Comparison of ENCODE assay signal across 26 cellular contexts in the genomic region with DNA sequence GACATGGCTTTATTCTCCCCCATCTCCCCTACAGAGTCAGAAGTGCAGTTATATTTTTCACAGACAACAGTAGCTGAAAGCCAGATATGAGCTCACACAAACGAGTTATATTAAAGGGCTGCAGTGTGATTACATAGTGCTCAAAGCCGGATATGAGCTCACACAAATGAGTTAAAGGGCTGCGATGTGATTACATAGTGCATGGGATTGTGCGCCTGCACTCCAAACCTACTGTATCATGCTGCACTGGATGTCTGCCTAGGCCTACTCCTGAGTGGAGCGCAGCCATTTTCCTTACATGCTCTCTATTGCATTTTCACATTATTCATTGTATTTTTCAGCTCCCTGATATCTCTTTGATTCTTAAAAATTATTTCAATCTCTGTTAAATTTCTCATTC.
DNase-seq lines count a peak whose midpoint lies in the region; ATAC-seq and TF ChIP-seq lines count a peak whose summit lies in the region.
"Had no signal": no experiment of that assay in that cellular context is flagged by ENCODE, and none has a peak within 500 bp of the region (broad histone marks: within the 10 kb centered on the region; RNA-seq: fewer than 3 reads in every experiment).

No MANE protein-coding gene starts in this region.

- 85% methylated on average over 5 of the region's 5 CpGs for WGBS in esophagus muscularis mucosa

- H3K4me1 ChIP-seq in esophagus muscularis mucosa (no peaks in the 10 kb centered on the region), gastrocnemius medialis (no peaks in the 10 kb centered on the region)
- H3K4me1 ChIP-seq: BLaER1, SJSA1 had no signal

- no peak for TF ChIP-seq EP300 in esophagus muscularis mucosa (IDR thresholded peaks at IDR 0.05)

- DNase-seq in DMS 273 (lab: John Stamatoyannopoulos, UW; ENCODE audit: unreplicated experiment) (peak; percentile 0), DMS 273 treated with DMSO at 0.1 percent for 48 hours (lab: John Stamatoyannopoulos, UW) (no peak), NB4 (ENCODE audit: low read depth) (peak; percentile 23), esophagus muscularis mucosa (ENCODE audit: extremely low spot score) (peak; percentile 21), GM19238 (ENCODE audit: insufficient read length, low spot score) (no peak), gastrocnemius medialis (no peak)
- no peak for DNase-seq in stimulated activated CD4-positive, alpha-beta T cell treated with anti-CD3 and anti-CD28 coated beads, Interleukin-15, amount 100 ng/mL, for 24 hours
- DNase-seq: ACHN; DMS79; GF-D8; KG1; MM.1S; NCI-H1092; NCI-H1417 treated with DMSO at 0.1 percent for 48 hours; NCI-H1694 treated with DMSO at 0.1 percent for 48 hours; NCI-H2081; NCI-H2171; NCI-H226; NCI-H510A treated with DMSO at 0.1 percent for 48 hours; NK-92 treated with Interleukin-12 subunit alpha and Interleukin-12 subunit beta, amount 100 ng/mL, for 24 hours; Right ventricle myocardium superior; RPMI8226 had no signal

- H3K27me3 ChIP-seq in esophagus muscularis mucosa: no peaks in the 10 kb centered on the region
- no peaks in the 10 kb centered on the region for H3K27me3 ChIP-seq in gastrocnemius medialis
- H3K27me3 ChIP-seq: BLaER1, SJSA1 had no signal

- H3K27ac ChIP-seq in esophagus muscularis mucosa (replicated peaks in 1 of 4): no peak overlapping the region
- H3K27ac ChIP-seq in gastrocnemius medialis: no peak overlapping the region
- H3K27ac ChIP-seq: 22Rv1, BLaER1, SJSA1 had no signal

- TF ChIP-seq CTCF in NB4 (IDR thresholded peaks at IDR 0.05; ENCODE audit: low read depth, low read length) (no peak), esophagus muscularis mucosa (IDR thresholded peaks at IDR 0.05) (no peak), gastrocnemius medialis (IDR thresholded peaks at IDR 0.05 in 4 of 5, conservative IDR thresholded peaks at IDR 0.05 in 1 of 5) (no peak)

- in situ Hi-C loops in gastrocnemius medialis (cut with MboI; ENCODE audit: low sequenced_read_pairs in 4 of 4): no loop called here

- H3K36me3 ChIP-seq in esophagus muscularis mucosa: no peaks in the 10 kb centered on the region
- no peaks in the 10 kb centered on the region for H3K36me3 ChIP-seq in gastrocnemius medialis
- H3K36me3 ChIP-seq: BLaER1, SJSA1 had no signal

- H3K4me3 ChIP-seq in NB4 (ENCODE audit: low read depth, low read length) (no peak overlapping the region), esophagus muscularis mucosa (no peak overlapping the region), gastrocnemius medialis (no peak overlapping the region)
- H3K4me3 ChIP-seq: BLaER1, SJSA1 had no signal

- intact Hi-C loops in esophagus muscularis mucosa (cut with DNase I): no loop called here
- intact Hi-C loops in gastrocnemius medialis (cut with DNase I; ENCODE audit: low total_unique reads): no loop called here

- TF ChIP-seq POLR2A in NB4 (IDR thresholded peaks at IDR 0.05; ENCODE audit: extremely low read depth, insufficient read length) (no peak), esophagus muscularis mucosa (IDR thresholded peaks at IDR 0.05; ENCODE audit: low read depth) (no peak), gastrocnemius medialis (IDR thresholded peaks at IDR 0.05) (no peak)

- peaks cover 0 to 23% (median 7%) of the 10 kb centered on the region in 4 donors for H3K9me3 ChIP-seq in esophagus muscularis mucosa
- H3K9me3 ChIP-seq in gastrocnemius medialis: peaks cover 0 to 4% (median 0%) of the 10 kb centered on the region in 3 donors
- H3K9me3 ChIP-seq: SJSA1 had no signal

- no peak for ATAC-seq in GM18519 (IDR thresholded peaks at IDR 0.05; ENCODE audit: low FRiP score, unreplicated experiment)
- no peak for ATAC-seq in gastrocnemius medialis

Comparison
In these comparisons a context has a peak if more than half of its experiments do, and no peak if none do; other contexts are left out.
1. DNase-seq: peak in DMS 273 (single experiment), NB4 (single experiment) and esophagus muscularis mucosa (single experiment); none in DMS 273 treated with DMSO at 0.1 percent for 48 hours (single experiment), GM19238 (single experiment), stimulated activated CD4-positive, alpha-beta T cell treated with anti-CD3 and anti-CD28 coated beads, Interleukin-15, amount 100 ng/mL, for 24 hours (single experiment) and gastrocnemius medialis (0 of 2).